Comparison of ENCODE assay signal across 1 cellular context in the genomic region with DNA sequence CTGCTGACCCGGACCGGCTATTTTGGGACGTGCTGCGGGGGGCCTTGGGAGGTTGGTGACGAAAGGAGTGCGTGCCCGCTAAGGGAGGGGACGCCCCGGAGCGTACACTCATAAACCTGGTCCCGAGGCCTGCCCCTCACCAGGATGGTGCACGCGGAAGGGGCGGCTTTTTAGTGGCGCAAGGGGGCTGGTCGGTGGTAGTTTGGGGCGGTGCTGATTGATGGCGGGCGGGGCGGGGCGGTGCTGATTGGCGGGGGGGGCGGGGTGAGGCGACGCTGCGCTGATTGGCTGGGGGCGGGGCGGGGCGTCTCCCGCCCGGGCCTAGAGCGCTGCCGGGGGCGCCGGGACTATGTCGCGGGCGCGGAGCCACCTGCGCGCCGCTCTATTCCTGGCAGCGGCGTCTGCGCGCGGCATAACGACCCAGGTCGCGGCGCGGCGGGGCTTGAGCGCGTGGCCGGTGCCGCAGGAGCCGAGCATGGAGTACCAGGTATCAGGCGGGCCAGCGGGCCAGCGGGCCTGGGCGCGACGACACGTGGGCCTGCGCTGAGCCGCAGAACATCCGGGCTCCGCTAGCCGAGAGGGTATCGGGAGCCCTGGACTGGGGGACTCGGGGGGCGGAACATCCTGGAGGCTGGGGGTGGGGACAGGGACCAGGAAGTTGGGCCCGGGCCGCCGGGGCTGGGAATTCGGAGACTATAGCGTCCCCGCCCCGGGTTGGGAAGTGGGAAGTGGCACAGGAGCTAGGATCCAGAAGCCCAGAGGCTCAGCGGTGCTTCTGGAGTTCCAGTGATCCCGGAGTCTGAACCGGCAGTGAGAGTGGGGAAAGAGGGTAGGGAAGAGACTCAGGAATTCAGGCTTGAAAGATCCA.
TF ChIP-seq lines count a peak whose summit lies in the region.

A gene with protein sequence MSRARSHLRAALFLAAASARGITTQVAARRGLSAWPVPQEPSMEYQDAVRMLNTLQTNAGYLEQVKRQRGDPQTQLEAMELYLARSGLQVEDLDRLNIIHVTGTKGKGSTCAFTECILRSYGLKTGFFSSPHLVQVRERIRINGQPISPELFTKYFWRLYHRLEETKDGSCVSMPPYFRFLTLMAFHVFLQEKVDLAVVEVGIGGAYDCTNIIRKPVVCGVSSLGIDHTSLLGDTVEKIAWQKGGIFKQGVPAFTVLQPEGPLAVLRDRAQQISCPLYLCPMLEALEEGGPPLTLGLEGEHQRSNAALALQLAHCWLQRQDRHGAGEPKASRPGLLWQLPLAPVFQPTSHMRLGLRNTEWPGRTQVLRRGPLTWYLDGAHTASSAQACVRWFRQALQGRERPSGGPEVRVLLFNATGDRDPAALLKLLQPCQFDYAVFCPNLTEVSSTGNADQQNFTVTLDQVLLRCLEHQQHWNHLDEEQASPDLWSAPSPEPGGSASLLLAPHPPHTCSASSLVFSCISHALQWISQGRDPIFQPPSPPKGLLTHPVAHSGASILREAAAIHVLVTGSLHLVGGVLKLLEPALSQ (plus strand): TSS at position 307 of the 868 bp plus-strand sequence. CDS start 43 bp downstream, at position 350.

TF ChIP-seq in GM12878, 131 proteins besides CTCF, POLR2A, EP300 and RAD21 (continued from another document and continues in another):
- TF ChIP-seq, protein P1, sequence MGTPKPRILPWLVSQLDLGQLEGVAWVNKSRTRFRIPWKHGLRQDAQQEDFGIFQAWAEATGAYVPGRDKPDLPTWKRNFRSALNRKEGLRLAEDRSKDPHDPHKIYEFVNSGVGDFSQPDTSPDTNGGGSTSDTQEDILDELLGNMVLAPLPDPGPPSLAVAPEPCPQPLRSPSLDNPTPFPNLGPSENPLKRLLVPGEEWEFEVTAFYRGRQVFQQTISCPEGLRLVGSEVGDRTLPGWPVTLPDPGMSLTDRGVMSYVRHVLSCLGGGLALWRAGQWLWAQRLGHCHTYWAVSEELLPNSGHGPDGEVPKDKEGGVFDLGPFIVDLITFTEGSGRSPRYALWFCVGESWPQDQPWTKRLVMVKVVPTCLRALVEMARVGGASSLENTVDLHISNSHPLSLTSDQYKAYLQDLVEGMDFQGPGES (IDR thresholded peaks at IDR 0.05), result no peak
- TF ChIP-seq, protein P2, sequence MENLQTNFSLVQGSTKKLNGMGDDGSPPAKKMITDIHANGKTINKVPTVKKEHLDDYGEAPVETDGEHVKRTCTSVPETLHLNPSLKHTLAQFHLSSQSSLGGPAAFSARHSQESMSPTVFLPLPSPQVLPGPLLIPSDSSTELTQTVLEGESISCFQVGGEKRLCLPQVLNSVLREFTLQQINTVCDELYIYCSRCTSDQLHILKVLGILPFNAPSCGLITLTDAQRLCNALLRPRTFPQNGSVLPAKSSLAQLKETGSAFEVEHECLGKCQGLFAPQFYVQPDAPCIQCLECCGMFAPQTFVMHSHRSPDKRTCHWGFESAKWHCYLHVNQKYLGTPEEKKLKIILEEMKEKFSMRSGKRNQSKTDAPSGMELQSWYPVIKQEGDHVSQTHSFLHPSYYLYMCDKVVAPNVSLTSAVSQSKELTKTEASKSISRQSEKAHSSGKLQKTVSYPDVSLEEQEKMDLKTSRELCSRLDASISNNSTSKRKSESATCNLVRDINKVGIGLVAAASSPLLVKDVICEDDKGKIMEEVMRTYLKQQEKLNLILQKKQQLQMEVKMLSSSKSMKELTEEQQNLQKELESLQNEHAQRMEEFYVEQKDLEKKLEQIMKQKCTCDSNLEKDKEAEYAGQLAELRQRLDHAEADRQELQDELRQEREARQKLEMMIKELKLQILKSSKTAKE (IDR thresholded peaks at IDR 0.05; ENCODE audit: low read depth, poor library complexity, severe bottlenecking), result no peak
- TF ChIP-seq MTA2 (IDR thresholded peaks at IDR 0.05; ENCODE audit: low read depth) (peak; percentile 14; the same call in 1 of the 2 replicates), YBX1 (IDR thresholded peaks at IDR 0.05) (no peak), BRCA1 (IDR thresholded peaks at IDR 0.05; ENCODE audit: low read depth, low read length) (no peak), WRNIP1 (IDR thresholded peaks at IDR 0.05; ENCODE audit: borderline replicate concordance, low read depth, low read length) (no peak), ETV6 (conservative IDR thresholded peaks at IDR 0.05 in 1 of 2, IDR thresholded peaks at IDR 0.05 in 1 of 2; ENCODE audit: borderline replicate concordance in 1 of 2, low read depth in 1 of 2) (no peak), TCF3 (IDR thresholded peaks at IDR 0.05; ENCODE audit: borderline replicate concordance, insufficient read depth, low read depth, low read length) (peak; percentile 83)
- TF ChIP-seq, protein P3, sequence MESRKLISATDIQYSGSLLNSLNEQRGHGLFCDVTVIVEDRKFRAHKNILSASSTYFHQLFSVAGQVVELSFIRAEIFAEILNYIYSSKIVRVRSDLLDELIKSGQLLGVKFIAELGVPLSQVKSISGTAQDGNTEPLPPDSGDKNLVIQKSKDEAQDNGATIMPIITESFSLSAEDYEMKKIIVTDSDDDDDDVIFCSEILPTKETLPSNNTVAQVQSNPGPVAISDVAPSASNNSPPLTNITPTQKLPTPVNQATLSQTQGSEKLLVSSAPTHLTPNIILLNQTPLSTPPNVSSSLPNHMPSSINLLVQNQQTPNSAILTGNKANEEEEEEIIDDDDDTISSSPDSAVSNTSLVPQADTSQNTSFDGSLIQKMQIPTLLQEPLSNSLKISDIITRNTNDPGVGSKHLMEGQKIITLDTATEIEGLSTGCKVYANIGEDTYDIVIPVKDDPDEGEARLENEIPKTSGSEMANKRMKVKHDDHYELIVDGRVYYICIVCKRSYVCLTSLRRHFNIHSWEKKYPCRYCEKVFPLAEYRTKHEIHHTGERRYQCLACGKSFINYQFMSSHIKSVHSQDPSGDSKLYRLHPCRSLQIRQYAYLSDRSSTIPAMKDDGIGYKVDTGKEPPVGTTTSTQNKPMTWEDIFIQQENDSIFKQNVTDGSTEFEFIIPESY (IDR thresholded peaks at IDR 0.05), result no peak
- TF ChIP-seq, protein P4, sequence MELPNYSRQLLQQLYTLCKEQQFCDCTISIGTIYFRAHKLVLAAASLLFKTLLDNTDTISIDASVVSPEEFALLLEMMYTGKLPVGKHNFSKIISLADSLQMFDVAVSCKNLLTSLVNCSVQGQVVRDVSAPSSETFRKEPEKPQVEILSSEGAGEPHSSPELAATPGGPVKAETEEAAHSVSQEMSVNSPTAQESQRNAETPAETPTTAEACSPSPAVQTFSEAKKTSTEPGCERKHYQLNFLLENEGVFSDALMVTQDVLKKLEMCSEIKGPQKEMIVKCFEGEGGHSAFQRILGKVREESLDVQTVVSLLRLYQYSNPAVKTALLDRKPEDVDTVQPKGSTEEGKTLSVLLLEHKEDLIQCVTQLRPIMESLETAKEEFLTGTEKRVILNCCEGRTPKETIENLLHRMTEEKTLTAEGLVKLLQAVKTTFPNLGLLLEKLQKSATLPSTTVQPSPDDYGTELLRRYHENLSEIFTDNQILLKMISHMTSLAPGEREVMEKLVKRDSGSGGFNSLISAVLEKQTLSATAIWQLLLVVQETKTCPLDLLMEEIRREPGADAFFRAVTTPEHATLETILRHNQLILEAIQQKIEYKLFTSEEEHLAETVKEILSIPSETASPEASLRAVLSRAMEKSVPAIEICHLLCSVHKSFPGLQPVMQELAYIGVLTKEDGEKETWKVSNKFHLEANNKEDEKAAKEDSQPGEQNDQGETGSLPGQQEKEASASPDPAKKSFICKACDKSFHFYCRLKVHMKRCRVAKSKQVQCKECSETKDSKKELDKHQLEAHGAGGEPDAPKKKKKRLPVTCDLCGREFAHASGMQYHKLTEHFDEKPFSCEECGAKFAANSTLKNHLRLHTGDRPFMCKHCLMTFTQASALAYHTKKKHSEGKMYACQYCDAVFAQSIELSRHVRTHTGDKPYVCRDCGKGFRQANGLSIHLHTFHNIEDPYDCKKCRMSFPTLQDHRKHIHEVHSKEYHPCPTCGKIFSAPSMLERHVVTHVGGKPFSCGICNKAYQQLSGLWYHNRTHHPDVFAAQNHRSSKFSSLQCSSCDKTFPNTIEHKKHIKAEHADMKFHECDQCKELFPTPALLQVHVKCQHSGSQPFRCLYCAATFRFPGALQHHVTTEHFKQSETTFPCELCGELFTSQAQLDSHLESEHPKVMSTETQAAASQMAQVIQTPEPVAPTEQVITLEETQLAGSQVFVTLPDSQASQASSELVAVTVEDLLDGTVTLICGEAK (IDR thresholded peaks at IDR 0.05; ENCODE audit: borderline replicate concordance), result peak; percentile 55; the same call in 1 of the 2 replicates
- TF ChIP-seq, protein P5, sequence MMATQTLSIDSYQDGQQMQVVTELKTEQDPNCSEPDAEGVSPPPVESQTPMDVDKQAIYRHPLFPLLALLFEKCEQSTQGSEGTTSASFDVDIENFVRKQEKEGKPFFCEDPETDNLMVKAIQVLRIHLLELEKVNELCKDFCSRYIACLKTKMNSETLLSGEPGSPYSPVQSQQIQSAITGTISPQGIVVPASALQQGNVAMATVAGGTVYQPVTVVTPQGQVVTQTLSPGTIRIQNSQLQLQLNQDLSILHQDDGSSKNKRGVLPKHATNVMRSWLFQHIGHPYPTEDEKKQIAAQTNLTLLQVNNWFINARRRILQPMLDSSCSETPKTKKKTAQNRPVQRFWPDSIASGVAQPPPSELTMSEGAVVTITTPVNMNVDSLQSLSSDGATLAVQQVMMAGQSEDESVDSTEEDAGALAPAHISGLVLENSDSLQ (IDR thresholded peaks at IDR 0.05), result peak; percentile 82
- TF ChIP-seq, protein P6, sequence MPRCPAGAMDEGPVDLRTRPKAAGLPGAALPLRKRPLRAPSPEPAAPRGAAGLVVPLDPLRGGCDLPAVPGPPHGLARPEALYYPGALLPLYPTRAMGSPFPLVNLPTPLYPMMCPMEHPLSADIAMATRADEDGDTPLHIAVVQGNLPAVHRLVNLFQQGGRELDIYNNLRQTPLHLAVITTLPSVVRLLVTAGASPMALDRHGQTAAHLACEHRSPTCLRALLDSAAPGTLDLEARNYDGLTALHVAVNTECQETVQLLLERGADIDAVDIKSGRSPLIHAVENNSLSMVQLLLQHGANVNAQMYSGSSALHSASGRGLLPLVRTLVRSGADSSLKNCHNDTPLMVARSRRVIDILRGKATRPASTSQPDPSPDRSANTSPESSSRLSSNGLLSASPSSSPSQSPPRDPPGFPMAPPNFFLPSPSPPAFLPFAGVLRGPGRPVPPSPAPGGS (IDR thresholded peaks at IDR 0.05; ENCODE audit: borderline replicate concordance, insufficient read depth, low read depth, low read length, poor library complexity, severe bottlenecking), result no peak
- TF ChIP-seq, protein P7, sequence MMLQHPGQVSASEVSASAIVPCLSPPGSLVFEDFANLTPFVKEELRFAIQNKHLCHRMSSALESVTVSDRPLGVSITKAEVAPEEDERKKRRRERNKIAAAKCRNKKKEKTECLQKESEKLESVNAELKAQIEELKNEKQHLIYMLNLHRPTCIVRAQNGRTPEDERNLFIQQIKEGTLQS (IDR thresholded peaks at IDR 0.05; ENCODE audit: borderline replicate concordance, extremely low read depth, low read depth, low read length), result no peak
- TF ChIP-seq, protein P8, sequence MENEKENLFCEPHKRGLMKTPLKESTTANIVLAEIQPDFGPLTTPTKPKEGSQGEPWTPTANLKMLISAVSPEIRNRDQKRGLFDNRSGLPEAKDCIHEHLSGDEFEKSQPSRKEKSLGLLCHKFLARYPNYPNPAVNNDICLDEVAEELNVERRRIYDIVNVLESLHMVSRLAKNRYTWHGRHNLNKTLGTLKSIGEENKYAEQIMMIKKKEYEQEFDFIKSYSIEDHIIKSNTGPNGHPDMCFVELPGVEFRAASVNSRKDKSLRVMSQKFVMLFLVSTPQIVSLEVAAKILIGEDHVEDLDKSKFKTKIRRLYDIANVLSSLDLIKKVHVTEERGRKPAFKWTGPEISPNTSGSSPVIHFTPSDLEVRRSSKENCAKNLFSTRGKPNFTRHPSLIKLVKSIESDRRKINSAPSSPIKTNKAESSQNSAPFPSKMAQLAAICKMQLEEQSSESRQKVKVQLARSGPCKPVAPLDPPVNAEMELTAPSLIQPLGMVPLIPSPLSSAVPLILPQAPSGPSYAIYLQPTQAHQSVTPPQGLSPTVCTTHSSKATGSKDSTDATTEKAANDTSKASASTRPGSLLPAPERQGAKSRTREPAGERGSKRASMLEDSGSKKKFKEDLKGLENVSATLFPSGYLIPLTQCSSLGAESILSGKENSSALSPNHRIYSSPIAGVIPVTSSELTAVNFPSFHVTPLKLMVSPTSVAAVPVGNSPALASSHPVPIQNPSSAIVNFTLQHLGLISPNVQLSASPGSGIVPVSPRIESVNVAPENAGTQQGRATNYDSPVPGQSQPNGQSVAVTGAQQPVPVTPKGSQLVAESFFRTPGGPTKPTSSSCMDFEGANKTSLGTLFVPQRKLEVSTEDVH (IDR thresholded peaks at IDR 0.05; ENCODE audit: low read depth, partially characterized antibody), result no peak
- TF ChIP-seq, protein P9, sequence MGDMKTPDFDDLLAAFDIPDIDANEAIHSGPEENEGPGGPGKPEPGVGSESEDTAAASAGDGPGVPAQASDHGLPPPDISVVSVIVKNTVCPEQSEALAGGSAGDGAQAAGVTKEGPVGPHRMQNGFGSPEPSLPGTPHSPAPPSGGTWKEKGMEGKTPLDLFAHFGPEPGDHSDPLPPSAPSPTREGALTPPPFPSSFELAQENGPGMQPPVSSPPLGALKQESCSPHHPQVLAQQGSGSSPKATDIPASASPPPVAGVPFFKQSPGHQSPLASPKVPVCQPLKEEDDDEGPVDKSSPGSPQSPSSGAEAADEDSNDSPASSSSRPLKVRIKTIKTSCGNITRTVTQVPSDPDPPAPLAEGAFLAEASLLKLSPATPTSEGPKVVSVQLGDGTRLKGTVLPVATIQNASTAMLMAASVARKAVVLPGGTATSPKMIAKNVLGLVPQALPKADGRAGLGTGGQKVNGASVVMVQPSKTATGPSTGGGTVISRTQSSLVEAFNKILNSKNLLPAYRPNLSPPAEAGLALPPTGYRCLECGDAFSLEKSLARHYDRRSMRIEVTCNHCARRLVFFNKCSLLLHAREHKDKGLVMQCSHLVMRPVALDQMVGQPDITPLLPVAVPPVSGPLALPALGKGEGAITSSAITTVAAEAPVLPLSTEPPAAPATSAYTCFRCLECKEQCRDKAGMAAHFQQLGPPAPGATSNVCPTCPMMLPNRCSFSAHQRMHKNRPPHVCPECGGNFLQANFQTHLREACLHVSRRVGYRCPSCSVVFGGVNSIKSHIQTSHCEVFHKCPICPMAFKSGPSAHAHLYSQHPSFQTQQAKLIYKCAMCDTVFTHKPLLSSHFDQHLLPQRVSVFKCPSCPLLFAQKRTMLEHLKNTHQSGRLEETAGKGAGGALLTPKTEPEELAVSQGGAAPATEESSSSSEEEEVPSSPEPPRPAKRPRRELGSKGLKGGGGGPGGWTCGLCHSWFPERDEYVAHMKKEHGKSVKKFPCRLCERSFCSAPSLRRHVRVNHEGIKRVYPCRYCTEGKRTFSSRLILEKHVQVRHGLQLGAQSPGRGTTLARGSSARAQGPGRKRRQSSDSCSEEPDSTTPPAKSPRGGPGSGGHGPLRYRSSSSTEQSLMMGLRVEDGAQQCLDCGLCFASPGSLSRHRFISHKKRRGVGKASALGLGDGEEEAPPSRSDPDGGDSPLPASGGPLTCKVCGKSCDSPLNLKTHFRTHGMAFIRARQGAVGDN (IDR thresholded peaks at IDR 0.05), result peak; percentile 96
